In genomic region chr1:167947733-167948132, GRCh38 we compare ENCODE assay signal across 22 cellular contexts. TPM values are rescaled to one million over a fixed set of nuclear protein-coding genes. Genes with fewer than 3 reads are reported as not detected.
"Had no signal": no experiment of that assay in that cellular context is flagged by ENCODE, and none has a peak within 500 bp of the region (broad histone marks: within the 10 kb centered on the region; RNA-seq: fewer than 3 reads in every experiment).

No MANE protein-coding gene starts in this region.

- H3K27me3 Mint-ChIP-seq: activated CD4-positive, alpha-beta memory T cell treated with anti-CD3 and anti-CD28 coated beads for 36 hours; dendritic cell treated with granulocyte-macrophage colony-stimulating factor and Interleukin-4, amounts not matched to agents 40 ng/mL and 50 ng/mL, for 4 days; stimulated activated naive B cell treated with anti-CD40 and anti-IgM and Interleukin-4, amounts not matched to agents 10 μg/mL and 1 μg/mL and 100 μg/mL, for 72 hours had no signal

- H3K9me3 Mint-ChIP-seq: dendritic cell treated with granulocyte-macrophage colony-stimulating factor and Interleukin-4, amounts not matched to agents 40 ng/mL and 50 ng/mL, for 4 days; immature natural killer cell; natural killer cell had no signal

- H3K36me3 ChIP-seq: thoracic aorta, WERI-Rb-1 had no signal

- H3K4me1 ChIP-seq: parathyroid adenoma, upper lobe of right lung had no signal

- H3K4me3 Mint-ChIP-seq: activated CD4-positive, alpha-beta memory T cell treated with anti-CD3 and anti-CD28 coated beads for 36 hours; dendritic cell treated with granulocyte-macrophage colony-stimulating factor and Interleukin-4, amounts not matched to agents 40 ng/mL and 50 ng/mL, for 4 days; immature natural killer cell; natural killer cell had no signal

- H3K4me3 ChIP-seq: gastrocnemius medialis, heart right ventricle, sigmoid colon, spleen, thoracic aorta, upper lobe of right lung had no signal

- DNase-seq: activated CD4-positive, alpha-beta memory T cell treated with anti-CD3 and anti-CD28 coated beads for 36 hours; activated naive CD4-positive, alpha-beta T cell treated with anti-CD3 and anti-CD28 coated beads, Interleukin-2, amount 50 U/mL, for 16 hours; activated T-cell treated with anti-CD3 and anti-CD28 coated beads for 4 hours; effector CD8-positive, alpha-beta T cell; gastrocnemius medialis; heart right ventricle; immature natural killer cell; kidney glomerular epithelial cell; mesenchymal stem cell; natural killer cell; sigmoid colon; spleen; stimulated activated CD4-positive, alpha-beta T cell treated with anti-CD3 and anti-CD28 coated beads, Interleukin-4, amount 100 ng/mL, for 4 hours; stimulated activated naive B cell treated with anti-CD40 and anti-IgM and Interleukin-4, amounts not matched to agents 10 μg/mL and 1 μg/mL and 100 μg/mL, for 72 hours; T-helper 2 cell; upper lobe of right lung; WERI-Rb-1 had no signal

- H3K27ac Mint-ChIP-seq: activated CD4-positive, alpha-beta memory T cell treated with anti-CD3 and anti-CD28 coated beads for 36 hours; stimulated activated naive B cell treated with anti-CD40 and anti-IgM and Interleukin-4, amounts not matched to agents 10 μg/mL and 1 μg/mL and 100 μg/mL, for 72 hours had no signal

- ATAC-seq: esophagus mucosa; gastrocnemius medialis; heart right ventricle; natural killer cell; stimulated activated naive B cell treated with anti-CD40 and anti-IgM and Interleukin-4, amounts not matched to agents 10 μg/mL and 1 μg/mL and 100 μg/mL, for 72 hours; upper lobe of right lung had no signal

- H3K9me3 ChIP-seq: gastrocnemius medialis, neutrophil, sigmoid colon, spleen, thoracic aorta, upper lobe of right lung had no signal

RNA-seq across cellular contexts. Expression of gene ADCY10, which starts 33.8 kb away (rescaled TPM):
- total RNA-seq: esophagus mucosa had no signal
- polyA plus RNA-seq: immature natural killer cell had no signal
